In the genomic region with DNA sequence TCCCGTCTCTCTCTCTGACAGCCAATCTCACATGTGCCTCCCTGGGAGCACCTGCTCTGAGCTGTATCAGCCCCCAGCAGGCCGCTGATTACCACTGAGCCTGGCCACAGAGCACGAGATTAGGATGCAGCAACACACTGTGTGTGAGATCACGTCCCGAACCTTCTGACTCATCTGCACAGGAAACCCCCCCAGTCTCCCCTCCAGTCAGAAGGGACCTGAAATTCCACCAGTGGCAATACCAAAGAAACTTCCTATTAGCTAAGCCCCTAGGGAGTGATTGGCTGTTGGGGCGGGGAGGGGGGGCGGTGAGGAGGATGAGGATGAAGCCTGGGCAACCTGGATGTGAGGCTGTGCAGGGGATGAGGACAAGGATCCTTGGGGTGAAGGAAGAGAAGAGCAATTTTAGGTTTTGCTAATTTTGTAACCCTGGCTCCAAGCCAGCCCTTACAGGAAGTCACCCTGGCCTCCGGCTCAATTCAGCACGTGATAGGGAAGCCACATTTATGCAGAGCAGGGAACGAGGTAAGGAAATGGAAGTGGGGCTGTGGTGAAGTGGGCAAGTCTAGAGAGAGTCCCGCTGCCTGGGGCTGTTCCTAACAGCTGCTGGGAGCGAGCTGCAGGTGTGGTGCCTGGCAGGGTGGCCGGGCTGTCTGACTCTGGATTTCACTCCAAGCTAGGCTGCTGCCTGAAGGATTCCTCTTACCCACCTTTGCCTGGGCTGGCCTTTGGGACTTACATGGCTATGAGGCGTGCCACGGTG, we compare ENCODE assay signal across 1 cellular context.
A peak's percentile ranks its signal among the peaks of the same experiment; 100 is the strongest.
TF ChIP-seq lines count a peak whose summit lies in the region.

No MANE protein-coding gene starts in this region.

TF ChIP-seq in GM12878, 131 proteins besides CTCF, POLR2A, EP300 and RAD21 (continued from another document):
- peak; percentile 68 for TF ChIP-seq SPI1 (IDR thresholded peaks at IDR 0.05; ENCODE audit: borderline replicate concordance, insufficient read depth, low read depth, low read length)
- TF ChIP-seq ZBED1 (IDR thresholded peaks at IDR 0.05; ENCODE audit: borderline replicate concordance), result peak; percentile 87; the same call in 1 of the 2 replicates
- TF ChIP-seq MTA2 (IDR thresholded peaks at IDR 0.05; ENCODE audit: low read depth), result peak; percentile 88
- TF ChIP-seq GABPA (IDR thresholded peaks at IDR 0.05; ENCODE audit: low read depth), result peak; percentile 75
- peak; percentile 96 for TF ChIP-seq JUNB (IDR thresholded peaks at IDR 0.05)
- TF ChIP-seq, protein P1, sequence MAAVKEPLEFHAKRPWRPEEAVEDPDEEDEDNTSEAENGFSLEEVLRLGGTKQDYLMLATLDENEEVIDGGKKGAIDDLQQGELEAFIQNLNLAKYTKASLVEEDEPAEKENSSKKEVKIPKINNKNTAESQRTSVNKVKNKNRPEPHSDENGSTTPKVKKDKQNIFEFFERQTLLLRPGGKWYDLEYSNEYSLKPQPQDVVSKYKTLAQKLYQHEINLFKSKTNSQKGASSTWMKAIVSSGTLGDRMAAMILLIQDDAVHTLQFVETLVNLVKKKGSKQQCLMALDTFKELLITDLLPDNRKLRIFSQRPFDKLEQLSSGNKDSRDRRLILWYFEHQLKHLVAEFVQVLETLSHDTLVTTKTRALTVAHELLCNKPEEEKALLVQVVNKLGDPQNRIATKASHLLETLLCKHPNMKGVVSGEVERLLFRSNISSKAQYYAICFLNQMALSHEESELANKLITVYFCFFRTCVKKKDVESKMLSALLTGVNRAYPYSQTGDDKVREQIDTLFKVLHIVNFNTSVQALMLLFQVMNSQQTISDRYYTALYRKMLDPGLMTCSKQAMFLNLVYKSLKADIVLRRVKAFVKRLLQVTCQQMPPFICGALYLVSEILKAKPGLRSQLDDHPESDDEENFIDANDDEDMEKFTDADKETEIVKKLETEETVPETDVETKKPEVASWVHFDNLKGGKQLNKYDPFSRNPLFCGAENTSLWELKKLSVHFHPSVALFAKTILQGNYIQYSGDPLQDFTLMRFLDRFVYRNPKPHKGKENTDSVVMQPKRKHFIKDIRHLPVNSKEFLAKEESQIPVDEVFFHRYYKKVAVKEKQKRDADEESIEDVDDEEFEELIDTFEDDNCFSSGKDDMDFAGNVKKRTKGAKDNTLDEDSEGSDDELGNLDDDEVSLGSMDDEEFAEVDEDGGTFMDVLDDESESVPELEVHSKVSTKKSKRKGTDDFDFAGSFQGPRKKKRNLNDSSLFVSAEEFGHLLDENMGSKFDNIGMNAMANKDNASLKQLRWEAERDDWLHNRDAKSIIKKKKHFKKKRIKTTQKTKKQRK (IDR thresholded peaks at IDR 0.05; ENCODE audit: low read depth, low read length), result no peak
- TF ChIP-seq, protein P2, sequence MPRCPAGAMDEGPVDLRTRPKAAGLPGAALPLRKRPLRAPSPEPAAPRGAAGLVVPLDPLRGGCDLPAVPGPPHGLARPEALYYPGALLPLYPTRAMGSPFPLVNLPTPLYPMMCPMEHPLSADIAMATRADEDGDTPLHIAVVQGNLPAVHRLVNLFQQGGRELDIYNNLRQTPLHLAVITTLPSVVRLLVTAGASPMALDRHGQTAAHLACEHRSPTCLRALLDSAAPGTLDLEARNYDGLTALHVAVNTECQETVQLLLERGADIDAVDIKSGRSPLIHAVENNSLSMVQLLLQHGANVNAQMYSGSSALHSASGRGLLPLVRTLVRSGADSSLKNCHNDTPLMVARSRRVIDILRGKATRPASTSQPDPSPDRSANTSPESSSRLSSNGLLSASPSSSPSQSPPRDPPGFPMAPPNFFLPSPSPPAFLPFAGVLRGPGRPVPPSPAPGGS (IDR thresholded peaks at IDR 0.05; ENCODE audit: borderline replicate concordance, insufficient read depth, low read depth, low read length, poor library complexity, severe bottlenecking), result peak; percentile 97
- TF ChIP-seq IRF4 (IDR thresholded peaks at IDR 0.05; ENCODE audit: low read depth, low read length), result peak; percentile 91
- TF ChIP-seq SUPT20H (IDR thresholded peaks at IDR 0.05; ENCODE audit: borderline replicate concordance, control insufficient read depth, low read depth, low read length), result no peak
- peak in 1 of 2 experiments; percentile 93; a peak in 2 of 4 replicates for TF ChIP-seq ETV6 (conservative IDR thresholded peaks at IDR 0.05 in 1 of 2, IDR thresholded peaks at IDR 0.05 in 1 of 2; ENCODE audit: borderline replicate concordance in 1 of 2, low read depth in 1 of 2)
- TF ChIP-seq NBN (IDR thresholded peaks at IDR 0.05), result peak; percentile 96
- peak; percentile 97 for TF ChIP-seq FOXM1 (IDR thresholded peaks at IDR 0.05; ENCODE audit: low read depth, low read length)
- no peak for TF ChIP-seq ZNF217 (IDR thresholded peaks at IDR 0.05)
- TF ChIP-seq, protein P3, sequence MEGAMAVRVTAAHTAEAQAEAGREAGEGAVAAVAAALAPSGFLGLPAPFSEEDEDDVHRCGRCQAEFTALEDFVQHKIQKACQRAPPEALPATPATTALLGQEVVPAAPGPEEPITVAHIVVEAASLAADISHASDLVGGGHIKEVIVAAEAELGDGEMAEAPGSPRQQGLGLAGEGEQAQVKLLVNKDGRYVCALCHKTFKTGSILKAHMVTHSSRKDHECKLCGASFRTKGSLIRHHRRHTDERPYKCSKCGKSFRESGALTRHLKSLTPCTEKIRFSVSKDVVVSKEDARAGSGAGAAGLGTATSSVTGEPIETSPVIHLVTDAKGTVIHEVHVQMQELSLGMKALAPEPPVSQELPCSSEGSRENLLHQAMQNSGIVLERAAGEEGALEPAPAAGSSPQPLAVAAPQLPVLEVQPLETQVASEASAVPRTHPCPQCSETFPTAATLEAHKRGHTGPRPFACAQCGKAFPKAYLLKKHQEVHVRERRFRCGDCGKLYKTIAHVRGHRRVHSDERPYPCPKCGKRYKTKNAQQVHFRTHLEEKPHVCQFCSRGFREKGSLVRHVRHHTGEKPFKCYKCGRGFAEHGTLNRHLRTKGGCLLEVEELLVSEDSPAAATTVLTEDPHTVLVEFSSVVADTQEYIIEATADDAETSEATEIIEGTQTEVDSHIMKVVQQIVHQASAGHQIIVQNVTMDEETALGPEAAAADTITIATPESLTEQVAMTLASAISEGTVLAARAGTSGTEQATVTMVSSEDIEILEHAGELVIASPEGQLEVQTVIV (IDR thresholded peaks at IDR 0.05; ENCODE audit: borderline replicate concordance, partially characterized antibody), result peak; percentile 35
- TF ChIP-seq, protein P4, sequence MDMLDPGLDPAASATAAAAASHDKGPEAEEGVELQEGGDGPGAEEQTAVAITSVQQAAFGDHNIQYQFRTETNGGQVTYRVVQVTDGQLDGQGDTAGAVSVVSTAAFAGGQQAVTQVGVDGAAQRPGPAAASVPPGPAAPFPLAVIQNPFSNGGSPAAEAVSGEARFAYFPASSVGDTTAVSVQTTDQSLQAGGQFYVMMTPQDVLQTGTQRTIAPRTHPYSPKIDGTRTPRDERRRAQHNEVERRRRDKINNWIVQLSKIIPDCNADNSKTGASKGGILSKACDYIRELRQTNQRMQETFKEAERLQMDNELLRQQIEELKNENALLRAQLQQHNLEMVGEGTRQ (IDR thresholded peaks at IDR 0.05; ENCODE audit: borderline replicate concordance, low read depth, low read length), result peak; percentile 67
- peak; percentile 86 for TF ChIP-seq BACH1 (IDR thresholded peaks at IDR 0.05; ENCODE audit: borderline replicate concordance)
- TF ChIP-seq EED (IDR thresholded peaks at IDR 0.05; ENCODE audit: low read depth), result peak; percentile 98
- peak; percentile 85 for TF ChIP-seq PAX5 (IDR thresholded peaks at IDR 0.05; ENCODE audit: borderline replicate concordance, low read depth, low read length)
- TF ChIP-seq MEF2B (IDR thresholded peaks at IDR 0.05; ENCODE audit: partially characterized antibody, poor library complexity, severe bottlenecking), result peak; percentile 97
- no peak for TF ChIP-seq NFYA (IDR thresholded peaks at IDR 0.05; ENCODE audit: borderline replicate concordance, low read depth, low read length)
- peak; percentile 98 for TF ChIP-seq IKZF1 (conservative IDR thresholded peaks at IDR 0.05)
- TF ChIP-seq NFXL1 (IDR thresholded peaks at IDR 0.05; ENCODE audit: borderline replicate concordance), result no peak
- peak; percentile 53; the same call in 1 of the 2 replicates for TF ChIP-seq POLR2AphosphoS2 (IDR thresholded peaks at IDR 0.05; ENCODE audit: low read depth, low read length)
- no peak for TF ChIP-seq STAT1 (conservative IDR thresholded peaks at IDR 0.05)
- TF ChIP-seq EGR1 (IDR thresholded peaks at IDR 0.05; ENCODE audit: borderline replicate concordance in 1 of 2, low read depth in 2 of 2, low read length in 2 of 2), result peak in 1 of 2 experiments; percentile 61; a peak in 2 of 3 replicates
- peak; percentile 87 for TF ChIP-seq RUNX3 (IDR thresholded peaks at IDR 0.05; ENCODE audit: low read length)
